8 cellular contexts compared by ENCODE assay signal in the genomic region with DNA sequence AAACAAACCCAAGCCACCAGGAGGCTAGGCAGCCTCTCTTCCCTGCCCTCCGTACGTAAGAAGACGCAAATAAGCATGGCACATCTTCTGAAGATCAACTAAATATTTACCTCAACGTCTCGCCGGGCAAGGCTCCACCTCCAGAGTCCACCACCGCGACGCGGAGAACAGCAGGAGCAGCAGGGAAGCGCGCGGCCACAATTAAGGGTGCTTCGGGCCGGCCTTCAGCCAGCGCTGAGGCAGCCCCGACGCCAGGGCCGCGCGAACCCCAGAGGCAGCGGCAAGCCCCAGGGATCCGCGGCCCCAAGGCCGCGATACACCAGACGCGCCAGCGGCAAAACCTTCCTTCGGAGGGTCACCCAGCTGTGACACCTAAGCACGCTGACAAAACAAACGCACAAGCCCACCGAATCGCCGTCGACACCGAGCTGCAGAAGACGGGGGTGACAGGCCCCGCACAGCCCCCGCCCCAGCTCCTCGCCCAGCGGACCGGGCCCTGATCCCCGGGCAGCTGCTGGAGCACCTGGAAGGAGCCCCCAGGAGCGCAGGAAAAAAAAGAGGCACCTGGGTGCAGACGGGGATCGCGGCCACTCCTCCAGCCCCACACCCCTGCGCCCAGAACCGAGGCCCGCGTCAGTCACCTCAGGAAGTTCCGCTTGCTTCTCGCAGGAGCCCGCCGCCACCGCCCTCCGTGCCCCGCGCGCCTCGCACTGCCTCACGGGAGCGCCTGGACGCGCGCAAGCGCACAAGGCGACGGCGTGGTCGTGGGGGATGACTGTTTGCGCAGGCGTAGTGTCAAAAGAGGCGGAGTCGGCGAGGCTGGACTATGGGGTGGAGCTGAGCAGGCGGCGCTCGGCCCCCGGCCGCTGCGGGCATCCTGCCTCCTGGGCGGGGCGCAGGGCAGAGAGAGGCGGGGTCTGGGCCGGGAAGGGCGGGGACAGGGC. TPM values are rescaled to one million over a fixed set of nuclear protein-coding genes. Genes with fewer than 3 reads are reported as not detected.
DNase-seq lines count a peak whose midpoint lies in the region; ATAC-seq and TF ChIP-seq lines count a peak whose summit lies in the region.

A gene with protein sequence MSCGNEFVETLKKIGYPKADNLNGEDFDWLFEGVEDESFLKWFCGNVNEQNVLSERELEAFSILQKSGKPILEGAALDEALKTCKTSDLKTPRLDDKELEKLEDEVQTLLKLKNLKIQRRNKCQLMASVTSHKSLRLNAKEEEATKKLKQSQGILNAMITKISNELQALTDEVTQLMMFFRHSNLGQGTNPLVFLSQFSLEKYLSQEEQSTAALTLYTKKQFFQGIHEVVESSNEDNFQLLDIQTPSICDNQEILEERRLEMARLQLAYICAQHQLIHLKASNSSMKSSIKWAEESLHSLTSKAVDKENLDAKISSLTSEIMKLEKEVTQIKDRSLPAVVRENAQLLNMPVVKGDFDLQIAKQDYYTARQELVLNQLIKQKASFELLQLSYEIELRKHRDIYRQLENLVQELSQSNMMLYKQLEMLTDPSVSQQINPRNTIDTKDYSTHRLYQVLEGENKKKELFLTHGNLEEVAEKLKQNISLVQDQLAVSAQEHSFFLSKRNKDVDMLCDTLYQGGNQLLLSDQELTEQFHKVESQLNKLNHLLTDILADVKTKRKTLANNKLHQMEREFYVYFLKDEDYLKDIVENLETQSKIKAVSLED (minus strand): TSS at position 712 of the 944 bp plus-strand sequence. CDS start 1,175 bp downstream, outside the sequence.
A gene (minus strand): TSS at position 712 of the 944 bp plus-strand sequence. CDS start 12,890 bp downstream, outside the sequence.

- TF ChIP-seq CTCF in Caco-2 (IDR thresholded peaks at IDR 0.05; ENCODE audit: insufficient read depth in 1 of 2, low read depth in 1 of 2, low read length in 1 of 2, severe bottlenecking in 1 of 2, unreplicated experiment in 1 of 2) (no peak), endothelial cell (IDR thresholded peaks at IDR 0.05; ENCODE audit: unreplicated experiment) (no peak)

- peaks cover 14% of the 10 kb centered on the region; the same call in 1 of the 2 replicates for H3K4me1 ChIP-seq in Caco-2

- CTCF ChIA-PET in Caco-2 (lab: Charles Lee) = interaction anchor here (0.6 to 1.4 kb wide), 3 partner anchors 22 to 223 kb away, joined by 3 to 8 read pairs (median 3); no protein-coding TSS in a partner anchor

- H3K9me3 Mint-ChIP-seq in Caco-2 (ENCODE audit: unreplicated experiment) (no peaks in the 10 kb centered on the region), endothelial cell (ENCODE audit: unreplicated experiment) (no peaks in the 10 kb centered on the region)

- peaks cover 4% of the 10 kb centered on the region for H3K36me3 Mint-ChIP-seq in Caco-2 (ENCODE audit: insufficient read depth, unreplicated experiment)
- peaks cover 15% of the 10 kb centered on the region for H3K36me3 Mint-ChIP-seq in endothelial cell (ENCODE audit: low read depth, unreplicated experiment)

- H3K4me3 Mint-ChIP-seq in Caco-2 (ENCODE audit: unreplicated experiment) (peak within 1 kb of the TSS; percentile 77), endothelial cell (ENCODE audit: unreplicated experiment) (peak within 1 kb of the TSS; percentile 90)

- peak within 1 kb of the TSS; percentile 90 for H3K4me3 ChIP-seq in Caco-2 (ENCODE audit: low read depth, low read length)

- H3K9me3 ChIP-seq in Caco-2 = no peaks in the 10 kb centered on the region

- H3K27ac Mint-ChIP-seq in Caco-2 (ENCODE audit: unreplicated experiment) = peak within 1 kb of the TSS; percentile 4
- H3K27ac Mint-ChIP-seq in endothelial cell (ENCODE audit: unreplicated experiment) = peak within 1 kb of the TSS; percentile 68

- no peaks in the 10 kb centered on the region for H3K36me3 ChIP-seq in Caco-2 (ENCODE audit: control insufficient read depth, insufficient read depth, low read length)

- no peaks in the 10 kb centered on the region for H3K27me3 ChIP-seq in Caco-2 (replicated peaks; ENCODE audit: control insufficient read depth, insufficient read depth, low read length)

- H3K4me1 Mint-ChIP-seq in Caco-2 (ENCODE audit: low read depth, unreplicated experiment) (peaks cover 23% of the 10 kb centered on the region), endothelial cell (ENCODE audit: unreplicated experiment) (peaks cover 33% of the 10 kb centered on the region)

- ATAC-seq in GM21381 (IDR thresholded peaks at IDR 0.05; ENCODE audit: unreplicated experiment) = peak; percentile 88

- intact Hi-C loops in Caco-2 (cut with micrococcal nuclease; ENCODE audit: unreplicated experiment) = loop anchor here (2.0 to 10.0 kb wide), 4 partner anchors 21 to 221 kb away; a partner anchor contains a TSS

- no peaks in the 10 kb centered on the region for H3K27me3 Mint-ChIP-seq in Caco-2 (ENCODE audit: insufficient read depth, unreplicated experiment)
- peaks cover 5% of the 10 kb centered on the region for H3K27me3 Mint-ChIP-seq in endothelial cell (ENCODE audit: unreplicated experiment)

- DNase-seq in Caco-2 = peak; percentile 97 to 98
- peak in 74 of 76 experiments; percentile 71 to 99 (median 96) for DNase-seq in HUDEP-2 (lab: John Stamatoyannopoulos, UW; ENCODE audit: unreplicated experiment in 76 of 76)
- peak; percentile 98 for DNase-seq in NOMO-1 treated with dmso at 0.1 percent for 144 hours (lab: John Stamatoyannopoulos, UW; ENCODE audit: unreplicated experiment)
- peak; percentile 98 for DNase-seq in activated CD8-positive, alpha-beta memory T cell treated with anti-CD3 and anti-CD28 coated beads, Interleukin-2, amount 50 U/mL, for 24 hours (ENCODE audit: extremely low read depth)
- peak; percentile 99 for DNase-seq in endothelial cell (ENCODE audit: low spot score)
- DNase-seq in middle frontal gyrus (ENCODE audit: extremely low spot score, low spot score) = peak; percentile 91
- peak; percentile 98 to 99 for DNase-seq in stimulated activated CD8-positive, alpha-beta memory T cell treated with anti-CD3 and anti-CD28 coated beads, Interleukin-2, amount 100 ng/mL, for 1 hour (ENCODE audit: low read depth in 2 of 2)

- no TSS peak for BruUV-seq in Caco-2 (replicated peaks; lab: Mats Ljungman, UMichigan)

- POLR2A ChIA-PET in Caco-2 (lab: Charles Lee) = interaction anchor here (0.5 to 2.1 kb wide), 5 partner anchors 9 to 295 kb away, joined by 3 to 14 read pairs (median 6); a partner anchor contains a TSS

RNA-seq across cellular contexts. Expression of the first gene that starts in this region (rescaled TPM):
- 17.7 and 17.9 TPM in 2 replicates for total RNA-seq in Caco-2 (2022)
- 16.2 TPM for total RNA-seq in endothelial cell (ENCODE audit: unreplicated experiment)

RNA-seq across cellular contexts. Expression of the second gene that starts in this region (rescaled TPM):
- 1.2 and 1.6 TPM in 2 replicates for total RNA-seq in Caco-2 (2022)
- 2.5 TPM for total RNA-seq in endothelial cell (ENCODE audit: unreplicated experiment)

Comparison
In these comparisons a context has a peak if more than half of its experiments do, and no peak if none do; other contexts are left out.
1. Peak in every context shown above with its lines: DNase-seq, ATAC-seq and H3K4me3 ChIP-seq.